ENCODE assay signal across 14 cellular contexts in genomic region chr19:50419022-50419579, GRCh38. TPM values are rescaled to one million over a fixed set of nuclear protein-coding genes. Genes with fewer than 3 reads are reported as not detected.
DNase-seq lines count a peak whose midpoint lies in the region; ATAC-seq and TF ChIP-seq lines count a peak whose summit lies in the region.
"Had no signal": no experiment of that assay in that cellular context is flagged by ENCODE, and none has a peak within 500 bp of the region (broad histone marks: within the 10 kb centered on the region; RNA-seq: fewer than 3 reads in every experiment).

No MANE protein-coding gene starts in this region.

- H3K9ac ChIP-seq in ES-I3 (ENCODE audit: low read depth, low read length) (peak overlapping the region; percentile 48; the same call in 1 of the 2 replicates), mucosa of rectum (ENCODE audit: low read depth in 1 of 2, low read length in 2 of 2) (peak overlapping the region; percentile 8 to 48)

- no peak overlapping the region for H2AFZ ChIP-seq in PC-9

- H3K27me3 ChIP-seq in mucosa of rectum (ENCODE audit: control insufficient read depth in 2 of 2, insufficient read depth in 2 of 2, low read length in 2 of 2) (peaks cover 7 to 23% of the 10 kb centered on the region in 2 donors), PC-9 (ENCODE audit: insufficient read depth, low read depth) (no peaks in the 10 kb centered on the region)

- no peaks in the 10 kb centered on the region for H3K79me2 ChIP-seq in PC-9 (ENCODE audit: low read depth)

- intact Hi-C loops in PC-9 (cut with micrococcal nuclease; ENCODE audit: unreplicated experiment), result no loop called here

- ATAC-seq in GM21381 (IDR thresholded peaks at IDR 0.05; ENCODE audit: unreplicated experiment), result no peak
- ATAC-seq: esophagus mucosa, sciatic nerve had no signal

- no peaks in the 10 kb centered on the region for H3K36me3 ChIP-seq in ES-I3 (ENCODE audit: insufficient read depth, low read length)
- H3K36me3 ChIP-seq in HEK293 (ENCODE audit: control insufficient read depth in 2 of 2, insufficient read depth in 1 of 2, low read length in 2 of 2), result peaks cover 3 to 12% of the 10 kb centered on the region in 2 experiments; a peak in 2 of 3 replicates
- peaks cover 0 to 1% of the 10 kb centered on the region in 2 donors for H3K36me3 ChIP-seq in mucosa of rectum (ENCODE audit: control insufficient read depth in 2 of 2, insufficient read depth in 2 of 2, low read length in 2 of 2)
- no peaks in the 10 kb centered on the region for H3K36me3 ChIP-seq in PC-9 (ENCODE audit: low read depth)
- H3K36me3 ChIP-seq: thoracic aorta had no signal

- no peaks in the 10 kb centered on the region for H3K9me2 ChIP-seq in PC-9 (ENCODE audit: insufficient read depth)

- POLR2A ChIA-PET in HEK293 (lab: Yijun Ruan, JAX) (no interaction called here), PC-9 (lab: Charles Lee; ENCODE audit: unreplicated experiment) (no interaction called here)

- peaks cover 38% of the 10 kb centered on the region for H3K27me3 Mint-ChIP-seq in activated naive CD8-positive, alpha-beta T cell treated with anti-CD3 and anti-CD28 coated beads for 36 hours

- peaks cover 8% of the 10 kb centered on the region; the same call in 1 of the 2 replicates for H3K4me1 ChIP-seq in ES-I3 (ENCODE audit: insufficient read depth, low read length)
- no peaks in the 10 kb centered on the region for H3K4me1 ChIP-seq in HEK293 (ENCODE audit: control insufficient read depth, insufficient read depth, low read length)
- peaks cover 0 to 10% of the 10 kb centered on the region in 2 donors for H3K4me1 ChIP-seq in mucosa of rectum (ENCODE audit: control insufficient read depth in 2 of 2, insufficient read depth in 2 of 2, low read length in 2 of 2)
- no peaks in the 10 kb centered on the region for H3K4me1 ChIP-seq in PC-9 (replicated peaks; ENCODE audit: insufficient read depth)

- CTCF ChIA-PET in HEK293 (lab: Yijun Ruan, JAX), result interaction anchor here (0.6 kb wide), 1 partner anchor 263 kb away, joined by 3 read pairs; no protein-coding TSS in a partner anchor
- CTCF ChIA-PET in PC-9 (lab: Charles Lee), result no interaction called here

- DNase-seq in activated naive CD8-positive, alpha-beta T cell treated with anti-CD3 and anti-CD28 coated beads for 36 hours, result no peak
- DNase-seq in PC-9 (no peak), DMS79 (lab: John Stamatoyannopoulos, UW) (no peak)
- DNase-seq: activated gamma-delta T cell treated with Interleukin-2 at 50 U/mL for 16 hours; CD4-positive, alpha-beta memory T cell; NCI-H1092 had no signal

- peaks cover 19% of the 10 kb centered on the region for H3K36me3 Mint-ChIP-seq in activated naive CD8-positive, alpha-beta T cell treated with anti-CD3 and anti-CD28 coated beads for 36 hours
- H3K36me3 Mint-ChIP-seq: CD4-positive, alpha-beta memory T cell had no signal

- H3K4me3 ChIP-seq in HEK293 (ENCODE audit: low read depth, low read length) (no peak overlapping the region), mucosa of rectum (ENCODE audit: low read length in 2 of 2) (peak overlapping the region; percentile 28 to 65), PC-9 (no peak overlapping the region)
- H3K4me3 ChIP-seq: thoracic aorta had no signal

- no peaks in the 10 kb centered on the region for H3K9me3 Mint-ChIP-seq in activated naive CD8-positive, alpha-beta T cell treated with anti-CD3 and anti-CD28 coated beads for 36 hours
- H3K9me3 Mint-ChIP-seq: CD4-positive, alpha-beta memory T cell had no signal

- H3K9me3 ChIP-seq in ES-I3 (ENCODE audit: control insufficient read depth, insufficient read depth, low read length) (no peaks in the 10 kb centered on the region), HEK293 (ENCODE audit: control insufficient read depth, insufficient read depth, low read depth, low read length) (no peaks in the 10 kb centered on the region), mucosa of rectum (ENCODE audit: control insufficient read depth in 2 of 2, low read length in 2 of 2) (no peaks in the 10 kb centered on the region), PC-9 (ENCODE audit: insufficient read depth, low read depth) (no peaks in the 10 kb centered on the region)
- H3K9me3 ChIP-seq: thoracic aorta had no signal

- no peak overlapping the region for H3K27ac Mint-ChIP-seq in activated naive CD8-positive, alpha-beta T cell treated with anti-CD3 and anti-CD28 coated beads for 36 hours

- no peak overlapping the region for H3K27ac ChIP-seq in HEK293 (ENCODE audit: extremely low read depth, low read depth, low read length)
- H3K27ac ChIP-seq in mucosa of rectum (ENCODE audit: low read depth in 2 of 2, low read length in 2 of 2), result peak overlapping the region; percentile 32 to 37
- no peak overlapping the region for H3K27ac ChIP-seq in PC-9
- H3K27ac ChIP-seq: thoracic aorta had no signal

- peaks cover under 1% of the 10 kb centered on the region; the same call in 1 of the 2 replicates for H3F3A ChIP-seq in PC-9 (ENCODE audit: insufficient read depth, low read depth)

- H3K4me2 ChIP-seq in PC-9, result no peak overlapping the region

- BruUV-seq in PC-9 (replicated peaks; lab: Mats Ljungman, UMichigan), result no TSS peak

- peaks cover 11% of the 10 kb centered on the region for H3K4me1 Mint-ChIP-seq in activated naive CD8-positive, alpha-beta T cell treated with anti-CD3 and anti-CD28 coated beads for 36 hours

- H4K20me1 ChIP-seq in PC-9 (ENCODE audit: insufficient read depth), result no peaks in the 10 kb centered on the region

- H3K4me3 Mint-ChIP-seq in activated naive CD8-positive, alpha-beta T cell treated with anti-CD3 and anti-CD28 coated beads for 36 hours, result peak overlapping the region; percentile 55
- H3K4me3 Mint-ChIP-seq: CD4-positive, alpha-beta memory T cell had no signal

- no peak for TF ChIP-seq CTCF in HEK293 (tag by site-specific recombination; IDR thresholded peaks at IDR 0.05)
- TF ChIP-seq CTCF in PC-9 (conservative IDR thresholded peaks at IDR 0.05), result no peak

TF ChIP-seq in HEK293, 187 proteins besides CTCF, POLR2A, EP300 and RAD21 (continues in another document):
- TF ChIP-seq SCRT2 (tag by site-specific recombination; IDR thresholded peaks at IDR 0.05), result peak; percentile 90
- TF ChIP-seq, protein P1, sequence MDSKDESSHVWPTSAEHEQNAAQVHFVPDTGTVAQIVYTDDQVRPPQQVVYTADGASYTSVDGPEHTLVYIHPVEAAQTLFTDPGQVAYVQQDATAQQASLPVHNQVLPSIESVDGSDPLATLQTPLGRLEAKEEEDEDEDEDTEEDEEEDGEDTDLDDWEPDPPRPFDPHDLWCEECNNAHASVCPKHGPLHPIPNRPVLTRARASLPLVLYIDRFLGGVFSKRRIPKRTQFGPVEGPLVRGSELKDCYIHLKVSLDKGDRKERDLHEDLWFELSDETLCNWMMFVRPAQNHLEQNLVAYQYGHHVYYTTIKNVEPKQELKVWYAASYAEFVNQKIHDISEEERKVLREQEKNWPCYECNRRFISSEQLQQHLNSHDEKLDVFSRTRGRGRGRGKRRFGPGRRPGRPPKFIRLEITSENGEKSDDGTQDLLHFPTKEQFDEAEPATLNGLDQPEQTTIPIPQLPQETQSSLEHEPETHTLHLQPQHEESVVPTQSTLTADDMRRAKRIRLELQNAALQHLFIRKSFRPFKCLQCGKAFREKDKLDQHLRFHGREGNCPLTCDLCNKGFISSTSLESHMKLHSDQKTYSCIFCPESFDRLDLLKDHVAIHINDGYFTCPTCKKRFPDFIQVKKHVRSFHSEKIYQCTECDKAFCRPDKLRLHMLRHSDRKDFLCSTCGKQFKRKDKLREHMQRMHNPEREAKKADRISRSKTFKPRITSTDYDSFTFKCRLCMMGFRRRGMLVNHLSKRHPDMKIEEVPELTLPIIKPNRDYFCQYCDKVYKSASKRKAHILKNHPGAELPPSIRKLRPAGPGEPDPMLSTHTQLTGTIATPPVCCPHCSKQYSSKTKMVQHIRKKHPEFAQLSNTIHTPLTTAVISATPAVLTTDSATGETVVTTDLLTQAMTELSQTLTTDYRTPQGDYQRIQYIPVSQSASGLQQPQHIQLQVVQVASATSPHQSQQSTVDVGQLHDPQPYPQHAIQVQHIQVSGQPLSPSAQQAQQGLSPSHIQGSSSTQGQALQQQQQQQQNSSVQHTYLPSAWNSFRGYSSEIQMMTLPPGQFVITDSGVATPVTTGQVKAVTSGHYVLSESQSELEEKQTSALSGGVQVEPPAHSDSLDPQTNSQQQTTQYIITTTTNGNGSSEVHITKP (tag by site-specific recombination; IDR thresholded peaks at IDR 0.05), result no peak
- TF ChIP-seq ZBTB17 (tag by site-specific recombination; IDR thresholded peaks at IDR 0.05), result peak; percentile 81
- TF ChIP-seq ZNF548 (tag by site-specific recombination; IDR thresholded peaks at IDR 0.05), result no peak
- TF ChIP-seq PATZ1 (tag by site-specific recombination; IDR thresholded peaks at IDR 0.05), result 0 out of 2 replicates have a peak, but pooled peaks have one; percentile 12

RNA-seq across cellular contexts. Expression of gene SPIB, which starts 0.4 kb away (rescaled TPM):
- total RNA-seq in activated naive CD8-positive, alpha-beta T cell treated with anti-CD3 and anti-CD28 coated beads for 36 hours, result 1 to 10 TPM; 1.6 TPM
- 0.83 TPM in 1 of 2 replicates, not detected in the other for total RNA-seq in PC-9 (2021)
- total RNA-seq: CD4-positive, alpha-beta memory T cell; NCI-H460; thoracic aorta had no signal

RNA-seq across cellular contexts. Expression of gene MYBPC2, which starts 13.6 kb away (rescaled TPM):
- total RNA-seq in activated naive CD8-positive, alpha-beta T cell treated with anti-CD3 and anti-CD28 coated beads for 36 hours, result under 1 TPM; 0.12 to 0.45 TPM
- not detected in 2 replicates for total RNA-seq in PC-9 (2021)
- total RNA-seq: CD4-positive, alpha-beta memory T cell; NCI-H460; sciatic nerve had no signal

RNA-seq across cellular contexts. Expression of gene POLD1, which starts 35.0 kb away (rescaled TPM):
- total RNA-seq in activated naive CD8-positive, alpha-beta T cell treated with anti-CD3 and anti-CD28 coated beads for 36 hours, result 100 to 1,000 TPM; 191 to 196 TPM
- 91.2 and 101 TPM in 2 replicates for total RNA-seq in PC-9 (2021)

RNA-seq across cellular contexts. Expression of gene NR1H2, which starts 42.8 kb away (rescaled TPM):
- total RNA-seq in activated naive CD8-positive, alpha-beta T cell treated with anti-CD3 and anti-CD28 coated beads for 36 hours, result 10 to 100 TPM; 49.6 TPM
- 77.5 and 81.7 TPM in 2 replicates for total RNA-seq in PC-9 (2021)

RNA-seq across cellular contexts. Expression of gene NAPSA, which starts 53.7 kb away (rescaled TPM):
- 10 to 100 TPM; 16.1 to 18.1 TPM for total RNA-seq in activated naive CD8-positive, alpha-beta T cell treated with anti-CD3 and anti-CD28 coated beads for 36 hours
- 1.7 and 1.8 TPM in 2 replicates for total RNA-seq in PC-9 (2021)
- total RNA-seq: NCI-H460, thoracic aorta had no signal

Comparison
In these comparisons a context has a peak if more than half of its experiments do, and no peak if none do; other contexts are left out.
1. H3K27ac ChIP-seq: peak in mucosa of rectum (2 of 2); none in HEK293 (single experiment) and PC-9 (single experiment).
2. H3K4me3 ChIP-seq: peak in mucosa of rectum (2 of 2); none in HEK293 (single experiment) and PC-9 (single experiment).